8 cellular contexts compared by ENCODE assay signal in the genomic region with DNA sequence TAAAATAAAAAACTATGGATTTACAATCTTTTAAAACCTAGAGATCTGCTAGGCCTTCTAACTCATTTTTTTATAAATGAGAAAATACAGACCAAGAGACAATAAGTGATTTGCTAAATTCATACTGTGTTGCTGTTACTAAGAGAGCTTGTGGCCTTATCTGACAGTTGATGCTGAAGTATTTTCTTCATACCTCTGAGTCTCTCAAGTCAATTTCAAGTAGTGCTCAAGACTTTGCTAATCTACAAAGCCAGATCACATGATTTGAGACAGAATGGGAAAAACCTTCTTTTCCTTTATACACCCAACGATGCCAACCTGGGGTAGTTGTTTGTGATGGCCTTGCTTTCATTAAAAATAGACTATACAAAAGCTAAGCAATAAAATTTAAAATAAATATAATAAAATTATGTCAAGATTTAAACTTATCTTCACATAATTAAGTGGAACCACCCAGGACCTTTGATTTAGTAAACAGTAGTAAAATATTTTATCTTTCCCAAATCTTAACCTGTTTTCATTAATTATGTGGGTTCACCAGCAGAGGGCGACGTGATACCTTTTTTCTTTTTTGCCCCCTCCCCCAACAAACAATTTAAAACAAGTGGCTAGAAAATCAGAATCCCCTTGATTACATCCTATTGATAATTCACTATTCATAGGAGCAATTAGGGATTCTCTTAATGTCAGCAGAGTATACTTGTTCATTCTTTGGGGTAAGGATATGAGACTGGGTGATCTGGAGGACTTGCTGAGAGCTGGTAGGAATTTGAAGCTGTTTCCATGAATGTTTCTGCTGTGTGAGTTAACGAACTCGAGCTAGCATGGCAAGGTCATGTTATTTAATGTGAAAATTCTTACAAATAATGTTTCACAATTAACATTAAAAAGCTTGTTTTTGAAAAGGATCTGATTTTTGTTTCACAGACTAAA. TPM values are rescaled to one million over a fixed set of nuclear protein-coding genes. Genes with fewer than 3 reads are reported as not detected.
DNase-seq lines count a peak whose midpoint lies in the region; ATAC-seq, FAIRE-seq and TF ChIP-seq lines count a peak whose summit lies in the region.

No MANE protein-coding gene starts in this region.

- H3K9me3 Mint-ChIP-seq in activated naive CD4-positive, alpha-beta T cell treated with anti-CD3 and anti-CD28 coated beads for 36 hours: no peaks in the 10 kb centered on the region
- no peaks in the 10 kb centered on the region for H3K9me3 Mint-ChIP-seq in CD8-positive, alpha-beta T cell

- no peak for ATAC-seq in pancreas
- ATAC-seq in CD8-positive, alpha-beta T cell: no peak

- no peaks in the 10 kb centered on the region for H3K9me2 ChIP-seq in OCI-LY7 (ENCODE audit: insufficient read depth, low read length)

- H3K36me3 ChIP-seq in OCI-LY7 (ENCODE audit: insufficient read depth, low read length) (no peaks in the 10 kb centered on the region), transverse colon (no peaks in the 10 kb centered on the region), pancreas (no peaks in the 10 kb centered on the region)
- no peaks in the 10 kb centered on the region for H3K36me3 ChIP-seq in CD8-positive, alpha-beta T cell (ENCODE audit: insufficient read depth, low read length)

- no peak overlapping the region for H3K4me3 Mint-ChIP-seq in activated naive CD4-positive, alpha-beta T cell treated with anti-CD3 and anti-CD28 coated beads for 36 hours
- no peak overlapping the region for H3K4me3 Mint-ChIP-seq in CD8-positive, alpha-beta T cell

- no peaks in the 10 kb centered on the region for H3K4me1 Mint-ChIP-seq in activated naive CD4-positive, alpha-beta T cell treated with anti-CD3 and anti-CD28 coated beads for 36 hours (ENCODE audit: low read depth)
- H3K4me1 Mint-ChIP-seq in CD8-positive, alpha-beta T cell (ENCODE audit: low read depth): no peaks in the 10 kb centered on the region

- H3K4me1 ChIP-seq in OCI-LY7 (ENCODE audit: insufficient read depth, low read length, poor library complexity, severe bottlenecking): no peaks in the 10 kb centered on the region
- H3K4me1 ChIP-seq in transverse colon: no peaks in the 10 kb centered on the region
- no peaks in the 10 kb centered on the region for H3K4me1 ChIP-seq in pancreas
- H3K4me1 ChIP-seq in CD8-positive, alpha-beta T cell (ENCODE audit: insufficient read depth, low read length): no peaks in the 10 kb centered on the region

- H3K4me3 ChIP-seq in OCI-LY7 (ENCODE audit: low read depth, low read length, poor library complexity, severe bottlenecking) (no peak overlapping the region), fibroblast of pulmonary artery (replicated peaks; ENCODE audit: low read depth, low read length) (no peak overlapping the region), transverse colon (no peak overlapping the region), pancreas (no peak overlapping the region)
- H3K4me3 ChIP-seq in CD8-positive, alpha-beta T cell (ENCODE audit: low read depth, low read length): no peak overlapping the region

- H3K9me3 ChIP-seq in OCI-LY7 (ENCODE audit: low read length) (no peaks in the 10 kb centered on the region), transverse colon (no peaks in the 10 kb centered on the region), pancreas (no peaks in the 10 kb centered on the region)
- H3K9me3 ChIP-seq in CD8-positive, alpha-beta T cell (ENCODE audit: low read length): no peaks in the 10 kb centered on the region

- in situ Hi-C loops in transverse colon (cut with MboI; ENCODE audit: low pct_ligation_motif_present in 1 of 4, low pct_unique_long_range_greater_than_20kb in 1 of 4, low sequenced_read_pairs in 3 of 4): loop anchor here in 2 of 4 donors (25.0 kb wide), 2 partner anchors 124 to 1299 kb away; no protein-coding TSS in a partner anchor

- POLR2A ChIA-PET in OCI-LY7 (lab: Charles Lee): interaction anchor here (0.7 to 1.2 kb wide), 2 partner anchors 11 to 102 kb away, joined by 3 to 4 read pairs; no protein-coding TSS in a partner anchor
- POLR2A ChIA-PET in CD8-positive, alpha-beta T cell (lab: Charles Lee): no interaction called here

- H3K27me3 ChIP-seq in transverse colon (no peaks in the 10 kb centered on the region), pancreas (no peaks in the 10 kb centered on the region)
- no peaks in the 10 kb centered on the region for H3K27me3 ChIP-seq in CD8-positive, alpha-beta T cell (ENCODE audit: insufficient read depth, low read length)

- CTCF ChIA-PET in activated naive CD4-positive, alpha-beta T cell treated with anti-CD3 and anti-CD28 coated beads for 36 hours (lab: Charles Lee): interaction anchor here (0.5 to 1.7 kb wide), 6 partner anchors 10 to 928 kb away, joined by 3 to 6 read pairs (median 4); no protein-coding TSS in a partner anchor
- CTCF ChIA-PET in OCI-LY7 (lab: Charles Lee; ENCODE audit: unreplicated experiment): no interaction called here
- CTCF ChIA-PET in CD8-positive, alpha-beta T cell (lab: Charles Lee): interaction anchor here (1.0 kb wide), 1 partner anchor 647 kb away, joined by 4 read pairs; no protein-coding TSS in a partner anchor

- WGBS in transverse colon (ENCODE audit: low coverage in 1 of 2), 2 donors: 23 to 24% methylated on average over 5 of the region's 5 CpGs
- 26 to 27% methylated on average over 5 of the region's 5 CpGs for WGBS in pancreas, 2 donors

- TF ChIP-seq CTCF in OCI-LY7 (conservative IDR thresholded peaks at IDR 0.05; ENCODE audit: low read length) (peak; percentile 76), fibroblast of pulmonary artery (IDR thresholded peaks at IDR 0.05; ENCODE audit: low read length, missing control alignments) (peak; percentile 20), transverse colon (IDR thresholded peaks at IDR 0.05) (peak; percentile 28 to 39 (median 30)), pancreas (IDR thresholded peaks at IDR 0.05) (peak in 2 of 4 donors; percentile 11 to 13)
- TF ChIP-seq CTCF in CD8-positive, alpha-beta T cell (IDR thresholded peaks at IDR 0.05): no peak

- intact Hi-C loops in activated naive CD4-positive, alpha-beta T cell treated with anti-CD3 and anti-CD28 coated beads for 36 hours (cut with micrococcal nuclease): loop anchor here (2.0 to 5.0 kb wide), 3 partner anchors 246 to 706 kb away; no protein-coding TSS in a partner anchor
- intact Hi-C loops in OCI-LY7 (cut with micrococcal nuclease; ENCODE audit: unreplicated experiment): no loop called here
- intact Hi-C loops in transverse colon (cut with DNase I; ENCODE audit: low total_unique reads): no loop called here
- intact Hi-C loops in pancreas (cut with DNase I): no loop called here
- intact Hi-C loops in CD8-positive, alpha-beta T cell (cut with DNase I, micrococcal nuclease): loop anchor here (5.0 kb wide), 1 partner anchor 646 kb away; no protein-coding TSS in a partner anchor

- peaks cover 14% of the 10 kb centered on the region for H3K27me3 Mint-ChIP-seq in activated naive CD4-positive, alpha-beta T cell treated with anti-CD3 and anti-CD28 coated beads for 36 hours (ENCODE audit: low read depth)
- H3K27me3 Mint-ChIP-seq in CD8-positive, alpha-beta T cell (ENCODE audit: low read depth): peaks cover 10% of the 10 kb centered on the region

- no peaks in the 10 kb centered on the region for H3K79me2 ChIP-seq in OCI-LY7 (ENCODE audit: insufficient read depth, low read depth, low read length)

- no peak overlapping the region for H3K4me2 ChIP-seq in OCI-LY7 (ENCODE audit: low read length)

- TF ChIP-seq POLR2A in transverse colon (IDR thresholded peaks at IDR 0.05): no peak

- H2AFZ ChIP-seq in OCI-LY7 (ENCODE audit: low read length): no peak overlapping the region

- FAIRE-seq in pancreas (lab: Jason Lieb, UNC): no peak

- TF ChIP-seq EP300 in transverse colon (IDR thresholded peaks at IDR 0.05; ENCODE audit: low read depth): no peak

- H4K20me1 ChIP-seq in OCI-LY7 (ENCODE audit: insufficient read depth, low read length): no peaks in the 10 kb centered on the region

- BruUV-seq in OCI-LY7 (replicated peaks; lab: Mats Ljungman, UMichigan): no TSS peak

- no peaks in the 10 kb centered on the region for H3K36me3 Mint-ChIP-seq in activated naive CD4-positive, alpha-beta T cell treated with anti-CD3 and anti-CD28 coated beads for 36 hours (ENCODE audit: low read depth)
- no peaks in the 10 kb centered on the region for H3K36me3 Mint-ChIP-seq in CD8-positive, alpha-beta T cell

- no peak overlapping the region for H3K27ac ChIP-seq in OCI-LY7 (ENCODE audit: low read depth, low read length, poor library complexity, severe bottlenecking)
- no peak overlapping the region for H3K27ac ChIP-seq in transverse colon
- H3K27ac ChIP-seq in pancreas: no peak overlapping the region
- no peak overlapping the region for H3K27ac ChIP-seq in CD8-positive, alpha-beta T cell (ENCODE audit: low read depth, low read length)

- DNase-seq in activated naive CD4-positive, alpha-beta T cell treated with anti-CD3 and anti-CD28 coated beads for 36 hours: peak; percentile 12
- no peak for DNase-seq in activated naive CD4-positive, alpha-beta T cell treated with anti-CD3 and anti-CD28 coated beads, Interleukin-2, amount 50 U/mL, for 16 hours
- DNase-seq in OCI-LY7 (ENCODE audit: low spot score): no peak
- peak; percentile 4 for DNase-seq in fibroblast of pulmonary artery (ENCODE audit: low read depth)
- DNase-seq in transverse colon: no peak
- DNase-seq in pancreas: no peak
- DNase-seq in glomerular visceral epithelial cell (ENCODE audit: extremely low spot score): no peak
- no peak for DNase-seq in CD8-positive, alpha-beta T cell

- H3K27ac Mint-ChIP-seq in activated naive CD4-positive, alpha-beta T cell treated with anti-CD3 and anti-CD28 coated beads for 36 hours: no peak overlapping the region
- no peak overlapping the region for H3K27ac Mint-ChIP-seq in CD8-positive, alpha-beta T cell

RNA-seq across cellular contexts. Expression of gene SLC5A7, which starts 49.6 kb away (rescaled TPM):
- not detected for total RNA-seq in activated naive CD4-positive, alpha-beta T cell treated with anti-CD3 and anti-CD28 coated beads for 36 hours
- not detected in 2 replicates for total RNA-seq in OCI-LY7 (2014; rRNA removed; shearing (Covaris generic))
- total RNA-seq in OCI-LY7 (2022) (not detected in 2 replicates), transverse colon (1 to 10 TPM in 1 of 4 donors, under 1 TPM in 2, not detected in 1; 0.41 to 2.8 (median 0.48) TPM), pancreas (under 1 TPM in 2 of 6 donors, not detected in 4; 0.04 to 0.09 TPM)
- polyA plus RNA-seq in pancreas: under 1 TPM in 1 of 2 donors, not detected in 1; 0.19 TPM
- total RNA-seq in CD8-positive, alpha-beta T cell: not detected

Comparison
In these comparisons a context has a peak if more than half of its experiments do, and no peak if none do; other contexts are left out.
1. DNase-seq: peak in activated naive CD4-positive, alpha-beta T cell treated with anti-CD3 and anti-CD28 coated beads for 36 hours (single experiment) and fibroblast of pulmonary artery (single experiment); none in activated naive CD4-positive, alpha-beta T cell treated with anti-CD3 and anti-CD28 coated beads, Interleukin-2, amount 50 U/mL, for 16 hours (single experiment), OCI-LY7 (single experiment), transverse colon (single experiment), pancreas (0 of 6), glomerular visceral epithelial cell (single experiment) and CD8-positive, alpha-beta T cell (0 of 7).
2. intact Hi-C loops: an anchor here in activated naive CD4-positive, alpha-beta T cell treated with anti-CD3 and anti-CD28 coated beads for 36 hours (2.0 to 5.0 kb wide) and CD8-positive, alpha-beta T cell (5.0 kb wide); none called in OCI-LY7, transverse colon and pancreas.